8 cellular contexts compared by ENCODE assay signal in genomic region chr17:8175795-8176196, GRCh38.
DNase-seq lines count a peak whose midpoint lies in the region; ATAC-seq lines count a peak whose summit lies in the region.

No MANE protein-coding gene starts in this region.

- H3K4me3 ChIP-seq in iPS-11a (ENCODE audit: low read depth, low read length) = peak overlapping the region; percentile 71

- DNase-seq in DMS114 treated with DMSO at 0.1 percent for 48 hours (lab: John Stamatoyannopoulos, UW; ENCODE audit: unreplicated experiment) (peak; percentile 60), NCI-H345 (lab: John Stamatoyannopoulos, UW) (no peak), DMS153 (lab: John Stamatoyannopoulos, UW) (no peak)
- DNase-seq in stimulated activated naive B cell treated with anti-CD40 and anti-IgM and Interleukin-4, amounts not matched to agents 10 μg/mL and 1 μg/mL and 100 μg/mL, for 72 hours = no peak

- peak overlapping the region; percentile 91 for H3K27ac Mint-ChIP-seq in activated naive CD8-positive, alpha-beta T cell
- peak overlapping the region; percentile 92 for H3K27ac Mint-ChIP-seq in stimulated activated naive B cell treated with anti-CD40 and anti-IgM and Interleukin-4, amounts not matched to agents 10 μg/mL and 1 μg/mL and 100 μg/mL, for 72 hours

- H3K4me1 Mint-ChIP-seq in activated naive CD8-positive, alpha-beta T cell (ENCODE audit: low read depth) = peaks cover 38% of the 10 kb centered on the region
- peaks cover 29 to 45% of the 10 kb centered on the region in 2 donors for H3K4me1 Mint-ChIP-seq in stimulated activated naive B cell treated with anti-CD40 and anti-IgM and Interleukin-4, amounts not matched to agents 10 μg/mL and 1 μg/mL and 100 μg/mL, for 72 hours

- no peaks in the 10 kb centered on the region for H3K9me3 Mint-ChIP-seq in activated naive CD8-positive, alpha-beta T cell (ENCODE audit: low read depth)
- H3K9me3 Mint-ChIP-seq in stimulated activated naive B cell treated with anti-CD40 and anti-IgM and Interleukin-4, amounts not matched to agents 10 μg/mL and 1 μg/mL and 100 μg/mL, for 72 hours = no peaks in the 10 kb centered on the region

- no peaks in the 10 kb centered on the region for H3K27me3 Mint-ChIP-seq in activated naive CD8-positive, alpha-beta T cell
- no peaks in the 10 kb centered on the region for H3K27me3 Mint-ChIP-seq in stimulated activated naive B cell treated with anti-CD40 and anti-IgM and Interleukin-4, amounts not matched to agents 10 μg/mL and 1 μg/mL and 100 μg/mL, for 72 hours

- H3K4me3 Mint-ChIP-seq in activated naive CD8-positive, alpha-beta T cell = peak overlapping the region; percentile 92
- peak overlapping the region; percentile 85 to 93 for H3K4me3 Mint-ChIP-seq in stimulated activated naive B cell treated with anti-CD40 and anti-IgM and Interleukin-4, amounts not matched to agents 10 μg/mL and 1 μg/mL and 100 μg/mL, for 72 hours

- ATAC-seq in HG02973 (IDR thresholded peaks at IDR 0.05; ENCODE audit: unreplicated experiment) (peak; percentile 4), HG03354 (IDR thresholded peaks at IDR 0.05; ENCODE audit: poor library complexity, severe bottlenecking, unreplicated experiment) (no peak)
- ATAC-seq in stimulated activated naive B cell treated with anti-CD40 and anti-IgM and Interleukin-4, amounts not matched to agents 10 μg/mL and 1 μg/mL and 100 μg/mL, for 72 hours (replicated peaks) = peak; percentile 7 to 18

- H3K36me3 Mint-ChIP-seq in activated naive CD8-positive, alpha-beta T cell = no peaks in the 10 kb centered on the region
- peaks cover 0 to 3% of the 10 kb centered on the region in 2 donors for H3K36me3 Mint-ChIP-seq in stimulated activated naive B cell treated with anti-CD40 and anti-IgM and Interleukin-4, amounts not matched to agents 10 μg/mL and 1 μg/mL and 100 μg/mL, for 72 hours
